8 cellular contexts compared by ENCODE assay signal in genomic region chr2:11123856-11124759, GRCh38. TPM values are rescaled to one million over a fixed set of nuclear protein-coding genes. Genes with fewer than 3 reads are reported as not detected.
DNase-seq lines count a peak whose midpoint lies in the region; ATAC-seq and TF ChIP-seq lines count a peak whose summit lies in the region.

No MANE protein-coding gene starts in this region.

- TF ChIP-seq CTCF in SK-N-SH (IDR thresholded peaks at IDR 0.05) (peak; percentile 97), left ventricle myocardium inferior (IDR thresholded peaks at IDR 0.05; ENCODE audit: borderline replicate concordance) (peak; percentile 78), smooth muscle cell (IDR thresholded peaks at IDR 0.05; ENCODE audit: borderline replicate concordance, insufficient read depth, poor library complexity, severe bottlenecking) (peak; percentile 79)

- no peaks in the 10 kb centered on the region for H3K27me3 Mint-ChIP-seq in activated naive CD8-positive, alpha-beta T cell treated with anti-CD3 and anti-CD28 coated beads for 36 hours

- H3K4me1 Mint-ChIP-seq in activated naive CD8-positive, alpha-beta T cell treated with anti-CD3 and anti-CD28 coated beads for 36 hours = peaks cover 2% of the 10 kb centered on the region

- ATAC-seq in GM18909 (IDR thresholded peaks at IDR 0.05; ENCODE audit: poor library complexity, unreplicated experiment) = peak; percentile 65
- no peak for ATAC-seq in HG02571 (IDR thresholded peaks at IDR 0.05; ENCODE audit: unreplicated experiment)

- no peaks in the 10 kb centered on the region for H3K36me3 Mint-ChIP-seq in activated naive CD8-positive, alpha-beta T cell treated with anti-CD3 and anti-CD28 coated beads for 36 hours

- H3K36me3 ChIP-seq in SK-N-SH (replicated peaks in 1 of 2; ENCODE audit: control insufficient read depth in 1 of 2, insufficient read depth in 2 of 2, low read length in 1 of 2) (no peaks in the 10 kb centered on the region), left ventricle myocardium inferior (no peaks in the 10 kb centered on the region), smooth muscle cell (ENCODE audit: low read depth) (no peaks in the 10 kb centered on the region)

- in situ Hi-C loops in ACHN (cut with HindIII; ENCODE audit: low pct_ligation_motif_present, low pct_unique_long_range_greater_than_20kb, low sequenced_read_pairs) = loop anchor here (25.0 kb wide), 1 partner anchor 287 kb away; no protein-coding TSS in a partner anchor

- H3K27ac Mint-ChIP-seq in activated naive CD8-positive, alpha-beta T cell treated with anti-CD3 and anti-CD28 coated beads for 36 hours = no peak overlapping the region

- H3K4me3 Mint-ChIP-seq in activated naive CD8-positive, alpha-beta T cell treated with anti-CD3 and anti-CD28 coated beads for 36 hours = no peak overlapping the region

- H3K4me3 ChIP-seq in SK-N-SH (ENCODE audit: low read depth in 2 of 2, low read length in 1 of 2) (no peak overlapping the region; a peak in 1 of 4 replicates), left ventricle myocardium inferior (no peak overlapping the region), smooth muscle cell (no peak overlapping the region)

- TF ChIP-seq RAD21 in SK-N-SH (IDR thresholded peaks at IDR 0.05; ENCODE audit: low read length) = peak; percentile 95

- 46% methylated on average over 28 of the region's 41 CpGs for WGBS in SK-N-SH (ENCODE audit: low lambda C conversion rate)
- 55% methylated on average over 31 of the region's 41 CpGs for WGBS in smooth muscle cell (ENCODE audit: low lambda C conversion rate)

- H3K27ac ChIP-seq in SK-N-SH (ENCODE audit: low read depth in 2 of 2, low read length in 1 of 2) = no peak overlapping the region
- H3K27ac ChIP-seq in left ventricle myocardium inferior (replicated peaks) = no peak overlapping the region
- H3K27ac ChIP-seq in smooth muscle cell (ENCODE audit: low read depth) = no peak overlapping the region

- H3K27me3 ChIP-seq in SK-N-SH (ENCODE audit: insufficient read depth) (no peaks in the 10 kb centered on the region), left ventricle myocardium inferior (ENCODE audit: low read depth) (peaks cover 54% of the 10 kb centered on the region), smooth muscle cell (ENCODE audit: low read depth) (no peaks in the 10 kb centered on the region)

- H4K20me1 ChIP-seq in SK-N-SH (ENCODE audit: insufficient read depth) (no peaks in the 10 kb centered on the region), smooth muscle cell (ENCODE audit: low read depth) (no peaks in the 10 kb centered on the region)

- no peaks in the 10 kb centered on the region for H3K9me3 Mint-ChIP-seq in activated naive CD8-positive, alpha-beta T cell treated with anti-CD3 and anti-CD28 coated beads for 36 hours

- POLR2A ChIA-PET in SK-N-SH (lab: Yijun Ruan, JAX) = interaction anchor here (0.9 to 2.2 kb wide), 2 partner anchors 9 to 292 kb away, joined by 3 to 9 read pairs; a partner anchor contains a TSS

- H3K4me1 ChIP-seq in SK-N-SH (ENCODE audit: control insufficient read depth in 1 of 2, insufficient read depth in 2 of 2, low read depth in 1 of 2, low read length in 1 of 2) = no peaks in the 10 kb centered on the region; a peak in 1 of 4 replicates
- peaks cover 9% of the 10 kb centered on the region for H3K4me1 ChIP-seq in left ventricle myocardium inferior
- no peaks in the 10 kb centered on the region for H3K4me1 ChIP-seq in smooth muscle cell (ENCODE audit: low read depth)

- CTCF ChIA-PET in SK-N-SH (lab: Yijun Ruan, JAX) = interaction anchor here (0.6 to 20.8 kb wide), 96 partner anchors 9 to 434 kb away, joined by 3 to 666 read pairs (median 4); partner anchors contain the start of genes KCNF1 and PDIA6

- intact Hi-C loops in left ventricle myocardium inferior (cut with micrococcal nuclease) = loop anchor here (5.0 kb wide), 1 partner anchor 292 kb away; no protein-coding TSS in a partner anchor

- no peaks in the 10 kb centered on the region for H3K9me2 ChIP-seq in SK-N-SH

- peaks cover 2% of the 10 kb centered on the region for H3F3A ChIP-seq in SK-N-SH (replicated peaks; ENCODE audit: insufficient read depth)
- H3F3A ChIP-seq in smooth muscle cell (ENCODE audit: low read depth) = peaks cover 6% of the 10 kb centered on the region

- peak; percentile 72 for DNase-seq in ACHN
- DNase-seq in NCI-H1105 treated with DMSO at 0.1 percent for 48 hours (lab: John Stamatoyannopoulos, UW) = peak; percentile 67
- DNase-seq in SK-N-SH = peak; percentile 92
- DNase-seq in activated naive CD8-positive, alpha-beta T cell treated with anti-CD3 and anti-CD28 coated beads for 36 hours = peak; percentile 66
- DNase-seq in left ventricle myocardium inferior = peak; percentile 54
- DNase-seq in smooth muscle cell (lab: John Stamatoyannopoulos, UW; ENCODE audit: unreplicated experiment) = no peak

- H3K79me2 ChIP-seq in SK-N-SH (ENCODE audit: insufficient read depth) (no peaks in the 10 kb centered on the region), smooth muscle cell (ENCODE audit: low read depth) (no peaks in the 10 kb centered on the region)

- H3K9me3 ChIP-seq in SK-N-SH (no peaks in the 10 kb centered on the region), left ventricle myocardium inferior (replicated peaks) (no peaks in the 10 kb centered on the region), smooth muscle cell (replicated peaks; ENCODE audit: low read depth) (no peaks in the 10 kb centered on the region)

- H3K4me2 ChIP-seq in SK-N-SH (no peak overlapping the region), smooth muscle cell (no peak overlapping the region)

- H3K9ac ChIP-seq in SK-N-SH = no peak overlapping the region
- H3K9ac ChIP-seq in smooth muscle cell (ENCODE audit: low read depth) = no peak overlapping the region

- no peak overlapping the region for H2AFZ ChIP-seq in SK-N-SH (ENCODE audit: low read depth)
- no peak overlapping the region for H2AFZ ChIP-seq in smooth muscle cell (ENCODE audit: low read depth)

- no peak for TF ChIP-seq EP300 in SK-N-SH (IDR thresholded peaks at IDR 0.05; ENCODE audit: borderline replicate concordance in 1 of 2, low read depth in 1 of 2, low read length in 1 of 2)

TF ChIP-seq in SK-N-SH, 30 proteins besides CTCF, POLR2A, EP300 and RAD21 (continues in another document):
- TF ChIP-seq USF1 (IDR thresholded peaks at IDR 0.05; ENCODE audit: borderline replicate concordance, low read depth) = no peak
- TF ChIP-seq YY1 (IDR thresholded peaks at IDR 0.05; ENCODE audit: low read depth) = peak; percentile 87
- TF ChIP-seq ZBTB33 (IDR thresholded peaks at IDR 0.05; ENCODE audit: borderline replicate concordance, low read depth) = no peak
- TF ChIP-seq TEAD4 (IDR thresholded peaks at IDR 0.05; ENCODE audit: borderline replicate concordance, insufficient read depth) = no peak
- no peak for TF ChIP-seq TCF12 (IDR thresholded peaks at IDR 0.05)
- no peak for TF ChIP-seq RXRA (IDR thresholded peaks at IDR 0.05; ENCODE audit: borderline replicate concordance, low read depth)
- TF ChIP-seq, protein P1, sequence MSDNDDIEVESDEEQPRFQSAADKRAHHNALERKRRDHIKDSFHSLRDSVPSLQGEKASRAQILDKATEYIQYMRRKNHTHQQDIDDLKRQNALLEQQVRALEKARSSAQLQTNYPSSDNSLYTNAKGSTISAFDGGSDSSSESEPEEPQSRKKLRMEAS (IDR thresholded peaks at IDR 0.05; ENCODE audit: low read depth) = no peak; the same call in 1 of the 2 replicates
- no peak for TF ChIP-seq NRF1 (IDR thresholded peaks at IDR 0.05; ENCODE audit: low read depth, low read length)

RNA-seq across cellular contexts. Expression of gene SLC66A3, which starts 31.2 kb away (rescaled TPM):
- 49.0 and 53.9 TPM in 2 replicates for polyA plus RNA-seq in SK-N-SH (2012; rRNA removed)
- 43.8 and 49.4 TPM in 2 replicates for polyA plus RNA-seq in SK-N-SH (2012; cell fraction: cytosol; rRNA removed)
- polyA plus RNA-seq in SK-N-SH (2012; cell fraction: nucleus; rRNA removed) = 40.4 and 57.5 TPM in 2 replicates
- total RNA-seq in activated naive CD8-positive, alpha-beta T cell treated with anti-CD3 and anti-CD28 coated beads for 36 hours = 1 to 10 TPM; 5.6 to 6.8 TPM
- total RNA-seq in left ventricle myocardium inferior = 7.8 TPM
- total RNA-seq in smooth muscle cell = 37.2 and 41.0 TPM in 2 replicates
- 27.4 and 33.5 TPM in 2 replicates for polyA plus RNA-seq in smooth muscle cell
